Comparison of ENCODE assay signal across 17 cellular contexts in genomic region chr11:57360991-57361390, GRCh38. TPM values are rescaled to one million over a fixed set of nuclear protein-coding genes. Genes with fewer than 3 reads are reported as not detected.
DNase-seq lines count a peak whose midpoint lies in the region; ATAC-seq, FAIRE-seq and TF ChIP-seq lines count a peak whose summit lies in the region.
"Had no signal": no experiment of that assay in that cellular context is flagged by ENCODE, and none has a peak within 500 bp of the region (broad histone marks: within the 10 kb centered on the region; RNA-seq: fewer than 3 reads in every experiment).

No MANE protein-coding gene starts in this region.

- H3K36me3 Mint-ChIP-seq in natural killer cell treated with Interleukin-12 subunit alpha and Interleukin-12 subunit beta and Interleukin-15 and Interleukin-18, amount 100 ng/mL, for 72 hours, result no peaks in the 10 kb centered on the region
- no peaks in the 10 kb centered on the region for H3K36me3 Mint-ChIP-seq in natural killer cell

- no peak for ATAC-seq in natural killer cell treated with Interleukin-12 subunit alpha and Interleukin-12 subunit beta and Interleukin-15 and Interleukin-18, amount 100 ng/mL, for 72 hours
- ATAC-seq in natural killer cell, result no peak
- no peak for ATAC-seq in pancreas
- no peak for ATAC-seq in omental fat pad (ENCODE audit: low FRiP score)
- ATAC-seq in HG03378 (IDR thresholded peaks at IDR 0.05; ENCODE audit: unreplicated experiment), result no peak
- ATAC-seq: GM12878 had no signal

- peaks cover 0 to 8% (median 0%) of the 10 kb centered on the region in 3 donors for H3K4me1 ChIP-seq in pancreas

- TF ChIP-seq CTCF in natural killer cell (IDR thresholded peaks at IDR 0.05) (no peak), pancreas (IDR thresholded peaks at IDR 0.05) (no peak), omental fat pad (IDR thresholded peaks at IDR 0.05) (no peak)

- peak; percentile 0 for DNase-seq in natural killer cell treated with Interleukin-12 subunit alpha and Interleukin-12 subunit beta and Interleukin-15 and Interleukin-18, amount 100 ng/mL, for 72 hours (ENCODE audit: low spot score)
- DNase-seq in natural killer cell, result no peak
- DNase-seq in NCI-H524 treated with DMSO at 0.1 percent for 48 hours (lab: John Stamatoyannopoulos, UW), result peak; percentile 18
- no peak for DNase-seq in pancreas
- DNase-seq in Kasumi-1 (lab: John Stamatoyannopoulos, UW), result no peak
- no peak for DNase-seq in omental fat pad (ENCODE audit: low spot score)
- DNase-seq: AML-193; CD8-positive, alpha-beta memory T cell; DMS79; GOT3; H9 had no signal

- no peak overlapping the region for H3K4me3 Mint-ChIP-seq in natural killer cell treated with Interleukin-12 subunit alpha and Interleukin-12 subunit beta and Interleukin-15 and Interleukin-18, amount 100 ng/mL, for 72 hours
- H3K4me3 Mint-ChIP-seq in natural killer cell, result no peak overlapping the region
- H3K4me3 Mint-ChIP-seq: CD8-positive, alpha-beta memory T cell; H9 had no signal

- H3K9me3 Mint-ChIP-seq in natural killer cell treated with Interleukin-12 subunit alpha and Interleukin-12 subunit beta and Interleukin-15 and Interleukin-18, amount 100 ng/mL, for 72 hours, result no peaks in the 10 kb centered on the region
- H3K9me3 Mint-ChIP-seq in natural killer cell, result no peaks in the 10 kb centered on the region
- H3K9me3 Mint-ChIP-seq: CD8-positive, alpha-beta memory T cell had no signal

- no peak overlapping the region for H3K4me3 ChIP-seq in pancreas
- H3K4me3 ChIP-seq: BLaER1, GM12878 had no signal

- H3K9me3 ChIP-seq in pancreas, result no peaks in the 10 kb centered on the region
- H3K9me3 ChIP-seq: BLaER1 had no signal

- peaks cover 9% of the 10 kb centered on the region in 2 donors for H3K27me3 Mint-ChIP-seq in natural killer cell treated with Interleukin-12 subunit alpha and Interleukin-12 subunit beta and Interleukin-15 and Interleukin-18, amount 100 ng/mL, for 72 hours
- H3K27me3 Mint-ChIP-seq in natural killer cell (ENCODE audit: low read depth in 2 of 2), result no peaks in the 10 kb centered on the region

- intact Hi-C loops in natural killer cell (cut with micrococcal nuclease), result no loop called here
- intact Hi-C loops in pancreas (cut with DNase I), result no loop called here

- peak overlapping the region; percentile 38 to 58 (median 39) for H3K27ac ChIP-seq in pancreas
- H3K27ac ChIP-seq: BLaER1 had no signal

- no peak overlapping the region for H3K27ac Mint-ChIP-seq in natural killer cell treated with Interleukin-12 subunit alpha and Interleukin-12 subunit beta and Interleukin-15 and Interleukin-18, amount 100 ng/mL, for 72 hours
- H3K27ac Mint-ChIP-seq in natural killer cell, result no peak overlapping the region
- H3K27ac Mint-ChIP-seq: CD8-positive, alpha-beta memory T cell; H9 had no signal

- H3K27me3 ChIP-seq in pancreas, result no peaks in the 10 kb centered on the region
- H3K27me3 ChIP-seq: BLaER1 had no signal

- H3K4me1 Mint-ChIP-seq in natural killer cell treated with Interleukin-12 subunit alpha and Interleukin-12 subunit beta and Interleukin-15 and Interleukin-18, amount 100 ng/mL, for 72 hours (ENCODE audit: low read depth in 2 of 2), result peaks cover 0 to 2% of the 10 kb centered on the region in 2 donors
- no peaks in the 10 kb centered on the region for H3K4me1 Mint-ChIP-seq in natural killer cell
- H3K4me1 Mint-ChIP-seq: CD8-positive, alpha-beta memory T cell had no signal

- H3K36me3 ChIP-seq in pancreas, result no peaks in the 10 kb centered on the region
- H3K36me3 ChIP-seq: BLaER1 had no signal

- FAIRE-seq in pancreas (lab: Jason Lieb, UNC), result no peak
- FAIRE-seq: GM12878, HepG2, HTR-8/SVneo had no signal

- 95 to 97% methylated on average over 8 of the region's 8 CpGs for WGBS in pancreas, 2 donors

RNA-seq across cellular contexts. Expression of gene PRG3, which starts 20.0 kb away (rescaled TPM):
- not detected for total RNA-seq in natural killer cell treated with Interleukin-12 subunit alpha and Interleukin-12 subunit beta and Interleukin-15 and Interleukin-18, amount 100 ng/mL, for 72 hours
- total RNA-seq in natural killer cell (not detected), pancreas (not detected), omental fat pad (not detected)
- polyA plus RNA-seq in pancreas, result not detected
- total RNA-seq: CD8-positive, alpha-beta memory T cell; G401; GM12878; H9; HepG2 had no signal
- polyA plus RNA-seq: CD8-positive, alpha-beta memory T cell; GM12878; HepG2 had no signal

RNA-seq across cellular contexts. Expression of gene P2RX3, which starts 22.8 kb away (rescaled TPM):
- not detected for total RNA-seq in natural killer cell treated with Interleukin-12 subunit alpha and Interleukin-12 subunit beta and Interleukin-15 and Interleukin-18, amount 100 ng/mL, for 72 hours
- total RNA-seq in natural killer cell, result not detected
- under 1 TPM in 2 of 6 donors, not detected in 4; 0.16 TPM for total RNA-seq in pancreas
- polyA plus RNA-seq in pancreas, result under 1 TPM in 1 of 2 donors, not detected in 1; 0.07 TPM
- not detected for total RNA-seq in omental fat pad
- total RNA-seq: CD8-positive, alpha-beta memory T cell; GM12878; HepG2 had no signal
- polyA plus RNA-seq: CD8-positive, alpha-beta memory T cell had no signal

RNA-seq across cellular contexts. Expression of gene SSRP1, which starts 25.3 kb away (rescaled TPM):
- 100 to 1,000 TPM; 143 to 210 TPM for total RNA-seq in natural killer cell treated with Interleukin-12 subunit alpha and Interleukin-12 subunit beta and Interleukin-15 and Interleukin-18, amount 100 ng/mL, for 72 hours
- total RNA-seq in natural killer cell (10 to 100 TPM; 45.5 to 50.0 (median 47.1) TPM), pancreas (10 to 100 TPM; 35.3 to 61.9 (median 45.4) TPM), omental fat pad (10 to 100 TPM; 53.5 to 81.8 (median 61.2) TPM)
- 10 to 100 TPM; 20.5 to 41.8 TPM for polyA plus RNA-seq in pancreas

RNA-seq across cellular contexts. Expression of gene PRG2, which starts 29.5 kb away (rescaled TPM):
- total RNA-seq in natural killer cell treated with Interleukin-12 subunit alpha and Interleukin-12 subunit beta and Interleukin-15 and Interleukin-18, amount 100 ng/mL, for 72 hours, result 1 to 10 TPM; 1.4 to 2.3 TPM
- total RNA-seq in natural killer cell (1 to 10 TPM in 2 of 3 donors, not detected in 1; 1.2 to 2.4 TPM), pancreas (not detected), omental fat pad (1 to 10 TPM in 1 of 4 donors, not detected in 3; 1.0 TPM)
- under 1 TPM; 0.57 to 0.96 TPM for polyA plus RNA-seq in pancreas
- total RNA-seq: G401, H9, HepG2 had no signal
- polyA plus RNA-seq: CD8-positive, alpha-beta memory T cell; HepG2 had no signal

RNA-seq across cellular contexts. Expression of gene TNKS1BP1, which starts 36.2 kb away (rescaled TPM):
- total RNA-seq in natural killer cell treated with Interleukin-12 subunit alpha and Interleukin-12 subunit beta and Interleukin-15 and Interleukin-18, amount 100 ng/mL, for 72 hours, result 1 to 10 TPM; 3.0 to 3.2 TPM
- total RNA-seq in natural killer cell (1 to 10 TPM; 4.3 to 9.3 (median 7.5) TPM), pancreas (100 to 1,000 TPM in 1 of 6 donors, 10 to 100 TPM in 5; 63.4 to 109 (median 77.3) TPM), omental fat pad (100 to 1,000 TPM; 119 to 162 (median 137) TPM)
- polyA plus RNA-seq in pancreas, result 100 to 1,000 TPM; 111 to 172 TPM

Comparison
In these comparisons a context has a peak if more than half of its experiments do, and no peak if none do; other contexts are left out.
1. DNase-seq: peak in natural killer cell treated with Interleukin-12 subunit alpha and Interleukin-12 subunit beta and Interleukin-15 and Interleukin-18, amount 100 ng/mL, for 72 hours (single experiment) and NCI-H524 treated with DMSO at 0.1 percent for 48 hours (single experiment); none in natural killer cell (single experiment), pancreas (0 of 6), Kasumi-1 (0 of 2) and omental fat pad (single experiment).